ENCODE assay signal across 8 cellular contexts in genomic region chr14:94136575-94137331, GRCh38. TPM values are rescaled to one million over a fixed set of nuclear protein-coding genes. Genes with fewer than 3 reads are reported as not detected.
DNase-seq lines count a peak whose midpoint lies in the region; ATAC-seq, FAIRE-seq and TF ChIP-seq lines count a peak whose summit lies in the region.

No MANE protein-coding gene starts in this region.

- H3K4me3 ChIP-seq in LNCaP clone FGC (ENCODE audit: low read depth, low read length) = no peak overlapping the region
- no peak overlapping the region for H3K4me3 ChIP-seq in ovary
- no peak overlapping the region for H3K4me3 ChIP-seq in tibial nerve

- TF ChIP-seq CTCF in LNCaP clone FGC (IDR thresholded peaks at IDR 0.05; ENCODE audit: control insufficient read depth, extremely low read depth, insufficient read depth) (peak; percentile 98), ovary (IDR thresholded peaks at IDR 0.05) (peak; percentile 82 to 91 (median 84)), tibial nerve (IDR thresholded peaks at IDR 0.05) (peak; percentile 91 to 98 (median 94))

- ATAC-seq in GM21515 (IDR thresholded peaks at IDR 0.05; ENCODE audit: unreplicated experiment) = peak; percentile 71

- DNase-seq in DMS153 (lab: John Stamatoyannopoulos, UW) = peak; percentile 82
- DNase-seq in LNCaP clone FGC (ENCODE audit: low read depth) = peak; percentile 59
- DNase-seq in SHP77 treated with DMSO at 0.1 percent for 48 hours (lab: John Stamatoyannopoulos, UW) = peak; percentile 79
- peak; percentile 72 for DNase-seq in activated T-helper 9 cell treated with anti-CD3 and anti-CD28 coated beads, Interleukin-2, amount 50 U/mL, for 16 hours (ENCODE audit: low read depth)
- peak; percentile 44 to 68 for DNase-seq in frontal cortex (ENCODE audit: low spot score in 2 of 2)
- peak; percentile 78 to 93 (median 90) for DNase-seq in ovary
- DNase-seq in tibial nerve (ENCODE audit: low spot score in 2 of 2) = peak; percentile 88 to 97

- H3K36me3 ChIP-seq in ovary (no peaks in the 10 kb centered on the region), tibial nerve (no peaks in the 10 kb centered on the region)

- no peaks in the 10 kb centered on the region for H3K27me3 ChIP-seq in ovary
- peaks cover 0 to 14% of the 10 kb centered on the region in 2 donors for H3K27me3 ChIP-seq in tibial nerve

- TF ChIP-seq EP300 in ovary (IDR thresholded peaks at IDR 0.05) = no peak
- TF ChIP-seq EP300 in tibial nerve (IDR thresholded peaks at IDR 0.05) = peak in 1 of 2 donors; percentile 23

- H3K4me1 ChIP-seq in ovary (ENCODE audit: insufficient read depth) (peaks cover 2% of the 10 kb centered on the region), tibial nerve (peaks cover 0 to 6% (median 0%) of the 10 kb centered on the region in 4 donors)

- no peak for TF ChIP-seq POLR2A in ovary (IDR thresholded peaks at IDR 0.05)
- no peak for TF ChIP-seq POLR2A in tibial nerve (IDR thresholded peaks at IDR 0.05)

- H3K27ac ChIP-seq in ovary = no peak overlapping the region
- H3K27ac ChIP-seq in tibial nerve = no peak overlapping the region

- 29 to 32% (median 30%) methylated on average over 18 of the region's 18 CpGs for WGBS in ovary, 3 donors
- 30 to 55% methylated on average over 9 to 18 of the region's 18 CpGs for WGBS in tibial nerve, 2 donors

- no peaks in the 10 kb centered on the region for H3K9me3 ChIP-seq in ovary
- peaks cover 0 to 8% (median 0%) of the 10 kb centered on the region in 4 donors for H3K9me3 ChIP-seq in tibial nerve

- intact Hi-C loops in ovary (cut with DNase I) = loop anchor here in 3 of 4 donors (5.0 to 10.0 kb wide), 5 partner anchors 41 to 192 kb away; no protein-coding TSS in a partner anchor

- no peak for FAIRE-seq in frontal cortex (lab: Jason Lieb, UNC)

RNA-seq across cellular contexts. Expression of gene IFI27L2, which starts 7.3 kb away (rescaled TPM):
- 17.9 TPM for total RNA-seq in frontal cortex
- total RNA-seq in ovary = 100 to 1,000 TPM in 3 of 7 donors, 10 to 100 TPM in 4; 53.4 to 106 (median 88.5) TPM
- 100 to 1,000 TPM in 1 of 2 donors, 10 to 100 TPM in 1; 37.8 to 145 TPM for polyA plus RNA-seq in ovary
- 100 to 1,000 TPM in 3 of 4 donors, 10 to 100 TPM in 1; 76.8 to 146 (median 129) TPM for total RNA-seq in tibial nerve

RNA-seq across cellular contexts. Expression of gene IFI27, which starts 26.2 kb away (rescaled TPM):
- total RNA-seq in frontal cortex (9.0 TPM), ovary (100 to 1,000 TPM in 1 of 7 donors, 10 to 100 TPM in 6; 44.5 to 117 (median 56.9) TPM), tibial nerve (100 to 1,000 TPM; 118 to 502 (median 368) TPM)
- 100 to 1,000 TPM; 119 to 413 TPM for polyA plus RNA-seq in ovary

RNA-seq across cellular contexts. Expression of gene PPP4R4, which starts 37.4 kb away (rescaled TPM):
- 1.6 TPM for total RNA-seq in frontal cortex
- 10 to 100 TPM in 6 of 7 donors, 1 to 10 TPM in 1; 10.0 to 41.0 (median 17.6) TPM for total RNA-seq in ovary
- 1 to 10 TPM; 3.0 to 6.6 TPM for polyA plus RNA-seq in ovary
- total RNA-seq in tibial nerve = 1 to 10 TPM; 1.2 to 9.0 (median 3.4) TPM

RNA-seq across cellular contexts. Expression of gene IFI27L1, which starts 55.6 kb away (rescaled TPM):
- 7.3 TPM for total RNA-seq in frontal cortex
- 10 to 100 TPM; 27.4 to 57.0 (median 32.8) TPM for total RNA-seq in ovary
- 10 to 100 TPM; 21.5 to 43.9 TPM for polyA plus RNA-seq in ovary
- total RNA-seq in tibial nerve = 10 to 100 TPM in 2 of 4 donors, 1 to 10 TPM in 2; 2.7 to 14.6 (median 7.2) TPM

RNA-seq across cellular contexts. Expression of gene DDX24, which starts 55.8 kb away (rescaled TPM):
- total RNA-seq in frontal cortex = 112 TPM
- 100 to 1,000 TPM in 6 of 7 donors, 10 to 100 TPM in 1; 98.8 to 286 (median 233) TPM for total RNA-seq in ovary
- 100 to 1,000 TPM; 118 to 521 TPM for polyA plus RNA-seq in ovary
- 100 to 1,000 TPM; 116 to 170 (median 151) TPM for total RNA-seq in tibial nerve
